Comparison of ENCODE assay signal across 13 cellular contexts in the genomic region with DNA sequence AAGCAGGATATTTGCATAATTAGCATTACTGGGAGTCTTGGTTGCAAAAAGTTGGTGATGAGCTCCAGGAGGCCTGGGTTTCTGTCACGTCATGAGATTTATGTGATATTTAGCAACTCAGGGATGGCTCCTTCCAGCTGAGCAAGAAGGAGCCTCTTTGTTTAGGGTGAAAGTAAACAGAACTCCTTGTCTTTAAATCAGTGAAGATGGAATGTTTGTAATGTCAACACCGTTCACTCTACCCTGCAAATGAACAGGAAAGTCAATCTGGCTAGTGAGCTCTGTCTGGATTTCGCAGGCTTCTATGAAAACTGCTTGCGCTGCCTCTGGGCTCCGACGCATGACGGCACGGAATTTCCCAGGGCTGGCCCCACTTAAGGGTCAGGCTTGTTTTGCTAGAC.
A peak's percentile ranks its signal among the peaks of the same experiment; 100 is the strongest.
DNase-seq lines count a peak whose midpoint lies in the region; ATAC-seq, FAIRE-seq and TF ChIP-seq lines count a peak whose summit lies in the region.
"Had no signal": no experiment of that assay in that cellular context is flagged by ENCODE, and none has a peak within 500 bp of the region (broad histone marks: within the 10 kb centered on the region; RNA-seq: fewer than 3 reads in every experiment).

No MANE protein-coding gene starts in this region.

- H2AFZ ChIP-seq in K562 (ENCODE audit: low read depth, low read length), result no peak overlapping the region

- H3K4me3 ChIP-seq in K562 (no peak overlapping the region), sigmoid colon (no peak overlapping the region)

- no TSS peak for BruUV-seq in K562 (replicated peaks; lab: Mats Ljungman, UMichigan)

- ATAC-seq in K562, result no peak
- ATAC-seq in HG02588 (IDR thresholded peaks at IDR 0.05; ENCODE audit: unreplicated experiment), result no peak
- ATAC-seq in HG02884 (IDR thresholded peaks at IDR 0.05; ENCODE audit: unreplicated experiment), result no peak

- H3K27ac ChIP-seq in K562 (ENCODE audit: extremely low read depth, low read depth, low read length) (no peak overlapping the region), sigmoid colon (peak overlapping the region; percentile 41 to 76 (median 66))

- TF ChIP-seq POLR2A in K562 (conservative IDR thresholded peaks at IDR 0.05), result no peak
- TF ChIP-seq POLR2A in sigmoid colon (IDR thresholded peaks at IDR 0.05), result no peak

- CTCF ChIA-PET in HEK293T (lab: Yijun Ruan, JAX), result interaction anchor here (0.6 to 0.7 kb wide), 2 partner anchors 62 to 506 kb away, joined by 3 read pairs; no protein-coding TSS in a partner anchor
- CTCF ChIA-PET in K562 (lab: Yijun Ruan, JAX; ENCODE audit: low intra/inter-chr PET ratio), result no interaction called here

- TF ChIP-seq RAD21 in K562 (CRISPR knock-in tag; conservative IDR thresholded peaks at IDR 0.05 in 1 of 2, IDR thresholded peaks at IDR 0.05 in 1 of 2), result no peak

- WGBS in K562 (ENCODE audit: insufficient coverage, low coverage, missing lambda C conversion rate), result 20% methylated on average over 8 of the region's 8 CpGs
- 67 to 81% methylated on average over 8 of the region's 8 CpGs for WGBS in sigmoid colon, 2 donors

- no peak overlapping the region for H3K4me2 ChIP-seq in K562 (ENCODE audit: insufficient read depth, low read length)

- H3K79me2 ChIP-seq in K562 (ENCODE audit: control insufficient read depth, insufficient read depth, low read length), result no peaks in the 10 kb centered on the region

- H3K9me1 ChIP-seq in K562 (ENCODE audit: control insufficient read depth, insufficient read depth, low read length), result no peaks in the 10 kb centered on the region

- DNase-seq in HEK293T (ENCODE audit: extremely low spot score), result no peak
- DNase-seq in K562 (ENCODE audit: extremely low read depth in 1 of 4, low spot score in 3 of 4), result no peak
- DNase-seq in kidney glomerular epithelial cell (lab: John Stamatoyannopoulos, UW), result peak; percentile 55
- DNase-seq in sigmoid colon, result no peak
- no peak for DNase-seq in urothelium cell line (ENCODE audit: low spot score)
- DNase-seq: activated CD4-positive, alpha-beta memory T cell treated with anti-CD3 and anti-CD28 coated beads for 36 hours; CD4-positive, CD25-positive, alpha-beta regulatory T cell; GF-D8; NCI-H1092; stimulated activated naive CD4-positive, alpha-beta T cell had no signal

- H4K20me1 ChIP-seq in K562 (replicated peaks; ENCODE audit: control insufficient read depth, insufficient read depth, low read length), result no peaks in the 10 kb centered on the region; the same call in 1 of the 2 replicates

- in situ Hi-C loops in K562 (cut with MboI), result no loop called here

- H3K4me1 ChIP-seq in K562 (replicated peaks in 1 of 2; ENCODE audit: control insufficient read depth in 2 of 2, insufficient read depth in 2 of 2, low read length in 2 of 2) (no peaks in the 10 kb centered on the region; a peak in 1 of 5 replicates), sigmoid colon (peaks cover 0 to 39% (median 23%) of the 10 kb centered on the region in 4 donors)

- POLR2A ChIA-PET in HEK293T (lab: Yijun Ruan, JAX) (no interaction called here), K562 (lab: Yijun Ruan, JAX) (interaction anchor here (1.1 kb wide), 1 partner anchor 14 kb away, joined by 3 read pairs; no protein-coding TSS in a partner anchor)

- FAIRE-seq in K562 (lab: Jason Lieb, UNC) (no peak), urothelium cell line (lab: Jason Lieb, UNC) (no peak)
- FAIRE-seq: astrocyte had no signal

- H3K9me3 ChIP-seq in K562 (replicated peaks; ENCODE audit: control insufficient read depth, insufficient read depth, low read depth, low read length), result no peaks in the 10 kb centered on the region
- H3K9me3 ChIP-seq in sigmoid colon, result no peaks in the 10 kb centered on the region

- no peak for TF ChIP-seq CTCF in K562 (IDR thresholded peaks at IDR 0.05 in 2 of 3, conservative IDR thresholded peaks at IDR 0.05 in 1 of 3; ENCODE audit: insufficient read depth in 2 of 3, low read depth in 1 of 3, low read length in 3 of 3)
- no peak for TF ChIP-seq CTCF in sigmoid colon (IDR thresholded peaks at IDR 0.05)

- H3K36me3 ChIP-seq in K562 (ENCODE audit: control insufficient read depth, insufficient read depth, low read length) (no peaks in the 10 kb centered on the region), sigmoid colon (no peaks in the 10 kb centered on the region)

- TF ChIP-seq EP300 in K562 (IDR thresholded peaks at IDR 0.05; ENCODE audit: low read length), result no peak
- TF ChIP-seq EP300 in sigmoid colon (IDR thresholded peaks at IDR 0.05), result peak in 1 of 4 donors; percentile 47

- intact Hi-C loops in K562 (cut with micrococcal nuclease), result no loop called here
- intact Hi-C loops in sigmoid colon (cut with DNase I), result loop anchor here (5.0 kb wide), 1 partner anchor 207 kb away; a partner anchor contains a TSS

- no peak overlapping the region for H3K9ac ChIP-seq in K562 (ENCODE audit: insufficient read depth in 1 of 2, low read depth in 2 of 2, low read length in 2 of 2)

- H3K27me3 ChIP-seq in K562 (ENCODE audit: control insufficient read depth in 2 of 2, insufficient read depth in 2 of 2, low read length in 2 of 2) (peaks cover 47 to 59% of the 10 kb centered on the region in 2 experiments), sigmoid colon (no peaks in the 10 kb centered on the region)

TF ChIP-seq in HEK293T, 16 proteins besides CTCF, POLR2A, EP300 and RAD21:
- no peak for TF ChIP-seq FOXA1 (IDR thresholded peaks at IDR 0.05)
- TF ChIP-seq, protein P1, sequence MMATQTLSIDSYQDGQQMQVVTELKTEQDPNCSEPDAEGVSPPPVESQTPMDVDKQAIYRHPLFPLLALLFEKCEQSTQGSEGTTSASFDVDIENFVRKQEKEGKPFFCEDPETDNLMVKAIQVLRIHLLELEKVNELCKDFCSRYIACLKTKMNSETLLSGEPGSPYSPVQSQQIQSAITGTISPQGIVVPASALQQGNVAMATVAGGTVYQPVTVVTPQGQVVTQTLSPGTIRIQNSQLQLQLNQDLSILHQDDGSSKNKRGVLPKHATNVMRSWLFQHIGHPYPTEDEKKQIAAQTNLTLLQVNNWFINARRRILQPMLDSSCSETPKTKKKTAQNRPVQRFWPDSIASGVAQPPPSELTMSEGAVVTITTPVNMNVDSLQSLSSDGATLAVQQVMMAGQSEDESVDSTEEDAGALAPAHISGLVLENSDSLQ (IDR thresholded peaks at IDR 0.05), result peak; percentile 73

TF ChIP-seq in K562, 482 proteins besides CTCF, POLR2A, EP300 and RAD21 (continues in another document):
- TF ChIP-seq CEBPG (CRISPR knock-in tag; IDR thresholded peaks at IDR 0.05) (no peak), CEBPG (tag; conservative IDR thresholded peaks at IDR 0.05 in 1 of 2, IDR thresholded peaks at IDR 0.05 in 1 of 2) (no peak), KLF1 (tag; IDR thresholded peaks at IDR 0.05) (no peak), ZC3H8 (IDR thresholded peaks at IDR 0.05) (no peak), ZKSCAN8 (CRISPR knock-in tag; IDR thresholded peaks at IDR 0.05) (no peak), MAFF (IDR thresholded peaks at IDR 0.05; ENCODE audit: low read length) (no peak), MAFG (tag; conservative IDR thresholded peaks at IDR 0.05) (0 out of 2 replicates have a peak, but pooled peaks have one; percentile 13), ATF1 (CRISPR knock-in tag; IDR thresholded peaks at IDR 0.05) (no peak), ATF1 (tag; IDR thresholded peaks at IDR 0.05) (no peak), ESRRB (CRISPR knock-in tag; IDR thresholded peaks at IDR 0.05; ENCODE audit: borderline replicate concordance) (no peak)
- TF ChIP-seq, protein P2, sequence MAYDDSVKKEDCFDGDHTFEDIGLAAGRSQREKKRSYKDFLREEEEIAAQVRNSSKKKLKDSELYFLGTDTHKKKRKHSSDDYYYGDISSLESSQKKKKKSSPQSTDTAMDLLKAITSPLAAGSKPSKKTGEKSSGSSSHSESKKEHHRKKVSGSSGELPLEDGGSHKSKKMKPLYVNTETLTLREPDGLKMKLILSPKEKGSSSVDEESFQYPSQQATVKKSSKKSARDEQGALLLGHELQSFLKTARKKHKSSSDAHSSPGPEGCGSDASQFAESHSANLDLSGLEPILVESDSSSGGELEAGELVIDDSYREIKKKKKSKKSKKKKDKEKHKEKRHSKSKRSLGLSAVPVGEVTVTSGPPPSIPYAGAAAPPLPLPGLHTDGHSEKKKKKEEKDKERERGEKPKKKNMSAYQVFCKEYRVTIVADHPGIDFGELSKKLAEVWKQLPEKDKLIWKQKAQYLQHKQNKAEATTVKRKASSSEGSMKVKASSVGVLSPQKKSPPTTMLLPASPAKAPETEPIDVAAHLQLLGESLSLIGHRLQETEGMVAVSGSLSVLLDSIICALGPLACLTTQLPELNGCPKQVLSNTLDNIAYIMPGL (CRISPR knock-in tag; IDR thresholded peaks at IDR 0.05), result no peak
- TF ChIP-seq, protein P3, sequence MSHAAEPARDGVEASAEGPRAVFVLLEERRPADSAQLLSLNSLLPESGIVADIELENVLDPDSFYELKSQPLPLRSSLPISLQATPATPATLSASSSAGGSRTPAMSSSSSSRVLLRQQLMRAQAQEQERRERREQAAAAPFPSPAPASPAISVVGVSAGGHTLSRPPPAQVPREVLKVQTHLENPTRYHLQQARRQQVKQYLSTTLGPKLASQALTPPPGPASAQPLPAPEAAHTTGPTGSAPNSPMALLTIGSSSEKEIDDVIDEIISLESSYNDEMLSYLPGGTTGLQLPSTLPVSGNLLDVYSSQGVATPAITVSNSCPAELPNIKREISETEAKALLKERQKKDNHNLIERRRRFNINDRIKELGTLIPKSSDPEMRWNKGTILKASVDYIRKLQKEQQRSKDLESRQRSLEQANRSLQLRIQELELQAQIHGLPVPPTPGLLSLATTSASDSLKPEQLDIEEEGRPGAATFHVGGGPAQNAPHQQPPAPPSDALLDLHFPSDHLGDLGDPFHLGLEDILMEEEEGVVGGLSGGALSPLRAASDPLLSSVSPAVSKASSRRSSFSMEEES (CRISPR knock-in tag; IDR thresholded peaks at IDR 0.05), result no peak
- TF ChIP-seq, protein P4, sequence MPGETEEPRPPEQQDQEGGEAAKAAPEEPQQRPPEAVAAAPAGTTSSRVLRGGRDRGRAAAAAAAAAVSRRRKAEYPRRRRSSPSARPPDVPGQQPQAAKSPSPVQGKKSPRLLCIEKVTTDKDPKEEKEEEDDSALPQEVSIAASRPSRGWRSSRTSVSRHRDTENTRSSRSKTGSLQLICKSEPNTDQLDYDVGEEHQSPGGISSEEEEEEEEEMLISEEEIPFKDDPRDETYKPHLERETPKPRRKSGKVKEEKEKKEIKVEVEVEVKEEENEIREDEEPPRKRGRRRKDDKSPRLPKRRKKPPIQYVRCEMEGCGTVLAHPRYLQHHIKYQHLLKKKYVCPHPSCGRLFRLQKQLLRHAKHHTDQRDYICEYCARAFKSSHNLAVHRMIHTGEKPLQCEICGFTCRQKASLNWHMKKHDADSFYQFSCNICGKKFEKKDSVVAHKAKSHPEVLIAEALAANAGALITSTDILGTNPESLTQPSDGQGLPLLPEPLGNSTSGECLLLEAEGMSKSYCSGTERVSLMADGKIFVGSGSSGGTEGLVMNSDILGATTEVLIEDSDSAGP (CRISPR knock-in tag; IDR thresholded peaks at IDR 0.05), result no peak
